Comparison of ENCODE assay signal across 1 cellular context in the genomic region with DNA sequence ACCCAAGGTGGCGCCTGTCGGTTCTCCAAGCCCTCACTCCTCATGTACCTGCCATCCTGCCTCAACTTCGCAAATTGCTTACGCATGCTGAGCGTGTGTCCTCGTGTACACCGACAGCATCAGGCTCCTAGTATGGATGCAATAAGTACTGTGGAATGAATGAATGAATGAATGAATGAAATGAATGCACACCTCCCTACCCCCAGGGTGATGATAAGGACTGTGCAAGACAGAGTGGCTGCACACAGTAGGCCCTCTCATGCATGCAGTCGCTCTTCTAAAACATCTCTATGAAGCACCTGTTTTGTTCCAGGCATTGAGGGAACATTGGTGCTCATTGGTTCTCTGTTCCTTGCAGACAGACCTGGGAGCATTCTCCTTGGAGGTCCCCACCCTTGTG.
TF ChIP-seq lines count a peak whose summit lies in the region.

No MANE protein-coding gene starts in this region.

TF ChIP-seq in GM12878, 131 proteins besides CTCF, POLR2A, EP300 and RAD21:
- TF ChIP-seq ZNF24 (IDR thresholded peaks at IDR 0.05) (peak; percentile 89), BACH1 (IDR thresholded peaks at IDR 0.05; ENCODE audit: borderline replicate concordance) (no peak), RBBP5 (conservative IDR thresholded peaks at IDR 0.05) (no peak), NFIC (IDR thresholded peaks at IDR 0.05; ENCODE audit: low read depth, low read length) (no peak)
- TF ChIP-seq, protein P1, sequence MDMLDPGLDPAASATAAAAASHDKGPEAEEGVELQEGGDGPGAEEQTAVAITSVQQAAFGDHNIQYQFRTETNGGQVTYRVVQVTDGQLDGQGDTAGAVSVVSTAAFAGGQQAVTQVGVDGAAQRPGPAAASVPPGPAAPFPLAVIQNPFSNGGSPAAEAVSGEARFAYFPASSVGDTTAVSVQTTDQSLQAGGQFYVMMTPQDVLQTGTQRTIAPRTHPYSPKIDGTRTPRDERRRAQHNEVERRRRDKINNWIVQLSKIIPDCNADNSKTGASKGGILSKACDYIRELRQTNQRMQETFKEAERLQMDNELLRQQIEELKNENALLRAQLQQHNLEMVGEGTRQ (IDR thresholded peaks at IDR 0.05; ENCODE audit: borderline replicate concordance, low read depth, low read length): no peak
- TF ChIP-seq, protein P2, sequence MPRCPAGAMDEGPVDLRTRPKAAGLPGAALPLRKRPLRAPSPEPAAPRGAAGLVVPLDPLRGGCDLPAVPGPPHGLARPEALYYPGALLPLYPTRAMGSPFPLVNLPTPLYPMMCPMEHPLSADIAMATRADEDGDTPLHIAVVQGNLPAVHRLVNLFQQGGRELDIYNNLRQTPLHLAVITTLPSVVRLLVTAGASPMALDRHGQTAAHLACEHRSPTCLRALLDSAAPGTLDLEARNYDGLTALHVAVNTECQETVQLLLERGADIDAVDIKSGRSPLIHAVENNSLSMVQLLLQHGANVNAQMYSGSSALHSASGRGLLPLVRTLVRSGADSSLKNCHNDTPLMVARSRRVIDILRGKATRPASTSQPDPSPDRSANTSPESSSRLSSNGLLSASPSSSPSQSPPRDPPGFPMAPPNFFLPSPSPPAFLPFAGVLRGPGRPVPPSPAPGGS (IDR thresholded peaks at IDR 0.05; ENCODE audit: borderline replicate concordance, insufficient read depth, low read depth, low read length, poor library complexity, severe bottlenecking): peak; percentile 56
